In genomic region chr11:75384438-75385080, GRCh38 we compare ENCODE assay signal across 8 cellular contexts. TPM values are rescaled to one million over a fixed set of nuclear protein-coding genes. Genes with fewer than 3 reads are reported as not detected.
DNase-seq lines count a peak whose midpoint lies in the region; ATAC-seq and TF ChIP-seq lines count a peak whose summit lies in the region.

No MANE protein-coding gene starts in this region.

- H3K4me1 Mint-ChIP-seq in WTC11, result peaks cover 32% of the 10 kb centered on the region

- DNase-seq in NCI-H446 (lab: John Stamatoyannopoulos, UW) (peak; percentile 47 to 81), NCI-H446 treated with DMSO at 0.1 percent for 48 hours (lab: John Stamatoyannopoulos, UW) (no peak), NCI-H2171 (lab: John Stamatoyannopoulos, UW) (peak; percentile 6), WTC11 (ENCODE audit: low spot score) (peak; percentile 86), brain microvascular endothelial cell (peak; percentile 18), iPS-NIHi7 (ENCODE audit: extremely low spot score) (peak; percentile 84)
- DNase-seq in stimulated activated CD4-positive, alpha-beta T cell treated with anti-CD3 and anti-CD28 coated beads, Interleukin-15, amount 100 ng/mL, for 1 hour (ENCODE audit: low read depth in 1 of 2, low spot score in 1 of 2), result peak; percentile 55 to 73

- in situ Hi-C loops in brain microvascular endothelial cell (cut with HindIII; ENCODE audit: low pct_ligation_motif_present, low sequenced_read_pairs), result no loop called here

- no peak overlapping the region for H3K4me3 Mint-ChIP-seq in WTC11

- CTCF ChIA-PET in WTC11 (lab: Charles Lee), result interaction anchor here (0.9 to 7.5 kb wide), 9 partner anchors 12 to 136 kb away, joined by 3 to 89 read pairs (median 6); no protein-coding TSS in a partner anchor

- H3K27ac Mint-ChIP-seq in WTC11, result no peak overlapping the region

- H3K27me3 Mint-ChIP-seq in WTC11 (ENCODE audit: low read depth), result peaks cover 2% of the 10 kb centered on the region; the same call in 1 of the 2 replicates

- no peaks in the 10 kb centered on the region for H3K36me3 ChIP-seq in brain microvascular endothelial cell (replicated peaks)

- POLR2A ChIA-PET in WTC11 (lab: Charles Lee), result interaction anchor here (0.9 kb wide), 1 partner anchor 105 kb away, joined by 3 read pairs; no protein-coding TSS in a partner anchor

- TF ChIP-seq CTCF in WTC11 (IDR thresholded peaks at IDR 0.05) (peak; percentile 98), brain microvascular endothelial cell (IDR thresholded peaks at IDR 0.05; ENCODE audit: low read depth, low read length, missing control alignments) (peak; percentile 99)

- H3K36me3 Mint-ChIP-seq in WTC11, result no peaks in the 10 kb centered on the region

- ATAC-seq in WTC11 (peak; percentile 58), GM19467 (IDR thresholded peaks at IDR 0.05; ENCODE audit: unreplicated experiment) (no peak)

- no peak overlapping the region for H3K4me3 ChIP-seq in brain microvascular endothelial cell (ENCODE audit: low read depth, low read length)

- H3K9me3 Mint-ChIP-seq in WTC11, result no peaks in the 10 kb centered on the region

- no peaks in the 10 kb centered on the region for H3K27me3 ChIP-seq in brain microvascular endothelial cell (replicated peaks)

- no peak overlapping the region for H3K27ac ChIP-seq in brain microvascular endothelial cell

TF ChIP-seq in WTC11, 78 proteins besides CTCF, POLR2A, EP300 and RAD21:
- no peak for TF ChIP-seq HMGA2 (CRISPR knock-in tag; IDR thresholded peaks at IDR 0.05)
- 0 out of 2 replicates have a peak, but pooled peaks have one; percentile 17 for TF ChIP-seq FOXP1 (CRISPR knock-in tag; IDR thresholded peaks at IDR 0.05; ENCODE audit: borderline replicate concordance)
- TF ChIP-seq, protein P1, sequence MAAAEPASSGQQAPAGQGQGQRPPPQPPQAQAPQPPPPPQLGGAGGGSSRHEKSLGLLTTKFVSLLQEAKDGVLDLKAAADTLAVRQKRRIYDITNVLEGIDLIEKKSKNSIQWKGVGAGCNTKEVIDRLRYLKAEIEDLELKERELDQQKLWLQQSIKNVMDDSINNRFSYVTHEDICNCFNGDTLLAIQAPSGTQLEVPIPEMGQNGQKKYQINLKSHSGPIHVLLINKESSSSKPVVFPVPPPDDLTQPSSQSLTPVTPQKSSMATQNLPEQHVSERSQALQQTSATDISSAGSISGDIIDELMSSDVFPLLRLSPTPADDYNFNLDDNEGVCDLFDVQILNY (CRISPR knock-in tag; IDR thresholded peaks at IDR 0.05), result no peak
- TF ChIP-seq SP1 (CRISPR knock-in tag; conservative IDR thresholded peaks at IDR 0.05), result 0 out of 2 replicates have a peak, but pooled peaks have one; percentile 4
- TF ChIP-seq ZNF423 (CRISPR knock-in tag; IDR thresholded peaks at IDR 0.05), result peak; percentile 61
- TF ChIP-seq ETV6 (CRISPR knock-in tag; IDR thresholded peaks at IDR 0.05), result peak; percentile 69; the same call in 1 of the 2 replicates

RNA-seq across cellular contexts. Expression of gene RPS3, which starts 14.8 kb away (rescaled TPM):
- total RNA-seq in WTC11 (2021), result 3,967 to 4,516 TPM (median 4,446 TPM) in 3 replicates

RNA-seq across cellular contexts. Expression of gene ARRB1, which starts 33.1 kb away (rescaled TPM):
- 81.0 to 90.1 TPM (median 82.9 TPM) in 3 replicates for total RNA-seq in WTC11 (2021)

RNA-seq across cellular contexts. Expression of gene KLHL35, which starts 48.4 kb away (rescaled TPM):
- total RNA-seq in WTC11 (2021), result 0.22 to 0.60 TPM (median 0.39 TPM) in 3 replicates
